1 cellular context compared by ENCODE assay signal in the genomic region with DNA sequence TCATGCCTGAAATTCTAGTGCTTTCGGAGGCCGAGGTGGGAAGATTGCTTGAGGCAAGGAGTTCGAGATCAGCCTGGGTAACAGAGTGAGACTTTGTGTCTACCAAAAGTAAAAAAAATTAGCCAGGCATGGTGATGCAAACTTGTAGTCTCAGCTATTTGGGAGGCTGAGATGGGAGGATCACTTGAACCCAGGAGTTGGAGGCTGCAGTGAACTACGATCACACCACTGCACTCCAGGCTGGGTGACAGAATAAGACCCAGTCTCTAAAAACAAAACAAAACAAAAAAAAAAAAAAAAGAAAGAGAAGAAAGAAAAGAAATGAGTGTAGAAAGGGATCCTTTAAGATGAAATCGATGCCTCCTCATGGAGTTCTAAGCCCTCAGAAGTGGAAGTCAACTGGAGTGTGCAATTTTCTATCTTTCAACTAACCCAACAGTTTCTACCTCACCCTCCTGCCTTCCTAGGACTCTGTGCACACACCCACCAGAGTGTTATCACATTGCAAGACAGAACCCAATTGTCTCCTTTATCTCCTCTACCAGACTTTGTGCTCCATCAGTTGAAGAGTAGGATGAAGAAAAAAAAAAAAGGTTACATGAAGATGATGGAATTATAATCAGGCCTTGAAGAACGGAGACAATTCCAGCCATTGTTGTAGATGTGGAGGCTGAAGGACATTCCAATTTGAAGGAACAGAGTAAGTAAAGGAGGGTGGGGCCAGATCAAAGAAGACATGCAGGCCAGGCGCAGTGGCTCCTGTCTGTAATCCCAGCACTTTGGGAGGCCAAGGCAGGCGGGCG.
TF ChIP-seq lines count a peak whose summit lies in the region.

No MANE protein-coding gene starts in this region.

TF ChIP-seq in K562, 482 proteins besides CTCF, POLR2A, EP300 and RAD21 (continued from another document):
- TF ChIP-seq, protein P1, sequence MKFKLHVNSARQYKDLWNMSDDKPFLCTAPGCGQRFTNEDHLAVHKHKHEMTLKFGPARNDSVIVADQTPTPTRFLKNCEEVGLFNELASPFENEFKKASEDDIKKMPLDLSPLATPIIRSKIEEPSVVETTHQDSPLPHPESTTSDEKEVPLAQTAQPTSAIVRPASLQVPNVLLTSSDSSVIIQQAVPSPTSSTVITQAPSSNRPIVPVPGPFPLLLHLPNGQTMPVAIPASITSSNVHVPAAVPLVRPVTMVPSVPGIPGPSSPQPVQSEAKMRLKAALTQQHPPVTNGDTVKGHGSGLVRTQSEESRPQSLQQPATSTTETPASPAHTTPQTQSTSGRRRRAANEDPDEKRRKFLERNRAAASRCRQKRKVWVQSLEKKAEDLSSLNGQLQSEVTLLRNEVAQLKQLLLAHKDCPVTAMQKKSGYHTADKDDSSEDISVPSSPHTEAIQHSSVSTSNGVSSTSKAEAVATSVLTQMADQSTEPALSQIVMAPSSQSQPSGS (CRISPR knock-in tag; IDR thresholded peaks at IDR 0.05), result no peak
- TF ChIP-seq MEIS2 (IDR thresholded peaks at IDR 0.05; ENCODE audit: partially characterized antibody) (peak; percentile 52), ZNF184 (CRISPR knock-in tag; IDR thresholded peaks at IDR 0.05) (no peak), ASH1L (IDR thresholded peaks at IDR 0.05; ENCODE audit: borderline replicate concordance, low read depth, partially characterized antibody) (peak; percentile 33), BRD4 (IDR thresholded peaks at IDR 0.05) (no peak), CC2D1A (IDR thresholded peaks at IDR 0.05) (peak; percentile 86; the same call in 1 of the 2 replicates), ZNF644 (tag; IDR thresholded peaks at IDR 0.05; ENCODE audit: low read depth) (peak; percentile 52; the same call in 1 of the 2 replicates), KLF16 (IDR thresholded peaks at IDR 0.05) (peak; percentile 93), RBM25 (IDR thresholded peaks at IDR 0.05; ENCODE audit: low read depth, low read length, severe bottlenecking) (no peak), ZNF224 (CRISPR knock-in tag; IDR thresholded peaks at IDR 0.05) (no peak), U2AF1 (optimal IDR thresholded peaks at IDR 0.05; ENCODE audit: low read depth, low read length) (peak; percentile 44), PHTF2 (CRISPR knock-in tag; IDR thresholded peaks at IDR 0.05) (no peak), CAMTA2 (CRISPR knock-in tag; conservative IDR thresholded peaks at IDR 0.05) (no peak), CHD1 (IDR thresholded peaks at IDR 0.05; ENCODE audit: low read length) (no peak)
- TF ChIP-seq, protein P2, sequence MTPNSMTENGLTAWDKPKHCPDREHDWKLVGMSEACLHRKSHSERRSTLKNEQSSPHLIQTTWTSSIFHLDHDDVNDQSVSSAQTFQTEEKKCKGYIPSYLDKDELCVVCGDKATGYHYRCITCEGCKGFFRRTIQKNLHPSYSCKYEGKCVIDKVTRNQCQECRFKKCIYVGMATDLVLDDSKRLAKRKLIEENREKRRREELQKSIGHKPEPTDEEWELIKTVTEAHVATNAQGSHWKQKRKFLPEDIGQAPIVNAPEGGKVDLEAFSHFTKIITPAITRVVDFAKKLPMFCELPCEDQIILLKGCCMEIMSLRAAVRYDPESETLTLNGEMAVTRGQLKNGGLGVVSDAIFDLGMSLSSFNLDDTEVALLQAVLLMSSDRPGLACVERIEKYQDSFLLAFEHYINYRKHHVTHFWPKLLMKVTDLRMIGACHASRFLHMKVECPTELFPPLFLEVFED (CRISPR knock-in tag; conservative IDR thresholded peaks at IDR 0.05), result 0 out of 2 replicates have a peak, but pooled peaks have one; percentile 65
